21 cellular contexts compared by ENCODE assay signal in the genomic region with DNA sequence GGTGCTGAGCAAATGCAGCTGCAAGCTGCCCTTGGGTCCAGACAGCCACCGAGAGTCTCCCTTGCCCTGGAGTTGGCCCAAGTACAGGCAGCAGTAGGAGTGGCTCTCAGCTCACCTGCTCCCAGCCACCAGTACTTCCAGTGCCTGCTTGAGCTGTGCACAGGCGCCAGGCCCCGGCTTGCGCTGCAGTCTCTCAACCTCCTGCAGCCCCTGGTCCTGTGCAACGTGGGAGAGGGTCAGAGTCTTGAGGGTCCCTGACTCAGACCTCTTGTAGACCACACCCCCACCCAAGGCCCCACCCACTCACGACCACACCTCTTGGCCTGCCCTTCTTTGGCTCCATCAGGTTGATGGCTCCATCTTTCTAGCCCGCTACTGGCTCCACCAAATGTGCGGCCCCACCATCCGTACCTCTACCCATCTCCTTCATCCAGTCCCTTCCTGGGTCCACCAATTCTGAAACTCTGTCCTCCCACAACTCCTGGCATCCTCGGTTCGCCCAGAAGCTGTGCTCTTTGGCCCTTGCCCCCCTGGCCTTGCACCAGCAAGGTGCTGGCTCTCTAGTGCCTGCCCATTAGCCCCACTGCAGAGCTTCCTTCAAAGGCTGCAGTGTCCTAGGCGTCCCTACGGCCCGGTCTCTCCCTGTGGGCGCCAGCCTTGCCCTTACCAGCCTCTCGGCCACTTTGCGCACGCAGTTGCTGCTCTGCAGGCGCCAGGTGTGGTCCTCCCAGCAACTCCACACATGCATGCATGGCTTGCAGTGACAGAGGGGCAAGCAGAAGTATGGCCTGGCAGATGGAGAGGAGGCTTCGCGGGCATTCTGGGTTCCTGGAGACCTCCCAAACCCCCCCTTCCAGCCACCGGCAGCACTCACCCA. TPM values are rescaled to one million over a fixed set of nuclear protein-coding genes. Genes with fewer than 3 reads are reported as not detected.
DNase-seq lines count a peak whose midpoint lies in the region; ATAC-seq, FAIRE-seq and TF ChIP-seq lines count a peak whose summit lies in the region.
"Had no signal": no experiment of that assay in that cellular context is flagged by ENCODE, and none has a peak within 500 bp of the region (broad histone marks: within the 10 kb centered on the region; RNA-seq: fewer than 3 reads in every experiment).

No MANE protein-coding gene starts in this region.

- H4K91ac ChIP-seq in H1 (replicated peaks; ENCODE audit: insufficient read length, low read length), result no peak overlapping the region

- no peak overlapping the region for H4K8ac ChIP-seq in H1 (ENCODE audit: extremely low read depth, insufficient read depth, low read length)

- H3K79me2 ChIP-seq in H1 (ENCODE audit: control insufficient read depth in 1 of 2, insufficient read depth in 2 of 2, low read length in 2 of 2), result no peaks in the 10 kb centered on the region
- no peaks in the 10 kb centered on the region for H3K79me2 ChIP-seq in MM.1S (ENCODE audit: low read length)

- H3K36me3 ChIP-seq in H7 (replicated peaks; ENCODE audit: control insufficient read depth, insufficient read depth, low read length) (no peaks in the 10 kb centered on the region), H1 (ENCODE audit: control insufficient read depth in 2 of 4, insufficient read depth in 4 of 4, low read length in 3 of 4) (no peaks in the 10 kb centered on the region), stomach (peaks cover 0 to 10% (median 0%) of the 10 kb centered on the region in 4 donors), MM.1S (replicated peaks; ENCODE audit: insufficient read depth, low read length) (no peaks in the 10 kb centered on the region)
- H3K36me3 ChIP-seq: heart right ventricle, right lobe of liver, tibial artery had no signal

- no peak overlapping the region for H2BK12ac ChIP-seq in H1 (ENCODE audit: low read depth, low read length)

- H2BK5ac ChIP-seq in H1 (ENCODE audit: low read depth, low read length), result no peak overlapping the region

- peaks cover 11% of the 10 kb centered on the region; the same call in 1 of the 2 replicates for H3K23me2 ChIP-seq in H1 (ENCODE audit: low read depth, low read length)

- no peak overlapping the region for H3K27ac ChIP-seq in H1 (ENCODE audit: low read depth, low read length)
- H3K27ac ChIP-seq in stomach, result no peak overlapping the region
- H3K27ac ChIP-seq in MM.1S (ENCODE audit: low read length), result no peak overlapping the region
- H3K27ac ChIP-seq: heart right ventricle, HL-60, right lobe of liver, tibial artery had no signal

- WGBS in H1 (ENCODE audit: extremely low coverage in 1 of 2, insufficient coverage in 1 of 2, insufficient read length in 1 of 2, insufficient replicate concordance in 2 of 2, low coverage in 1 of 2, low lambda C conversion rate in 2 of 2, missing lambda C conversion rate in 1 of 2), 2 experiments, result 91% methylated on average over 19 of the region's 22 CpGs; no CpG with 5 or more reads in 1 of the 2 experiments
- WGBS in stomach, 5 donors, result 71 to 79% (median 74%) methylated on average over 17 to 22 of the region's 22 CpGs

- H3K9me3 ChIP-seq in H1 (ENCODE audit: insufficient read depth in 2 of 2, low read depth in 1 of 2, low read length in 1 of 2) (no peaks in the 10 kb centered on the region), stomach (no peaks in the 10 kb centered on the region), MM.1S (replicated peaks; ENCODE audit: insufficient read depth, low read length) (no peaks in the 10 kb centered on the region)
- H3K9me3 ChIP-seq: heart right ventricle, right lobe of liver, tibial artery had no signal

- ATAC-seq in GM18505 (IDR thresholded peaks at IDR 0.05; ENCODE audit: unreplicated experiment), result no peak
- ATAC-seq: heart right ventricle had no signal

- TF ChIP-seq POLR2A in H1 (IDR thresholded peaks at IDR 0.05; ENCODE audit: control extremely low read depth in 1 of 2, low read depth in 2 of 2, low read length in 2 of 2) (no peak), stomach (IDR thresholded peaks at IDR 0.05) (no peak), GM18505 (IDR thresholded peaks at IDR 0.05; ENCODE audit: borderline replicate concordance, extremely low read depth, insufficient read depth, insufficient read length) (no peak)

- H3K4ac ChIP-seq in H1 (replicated peaks; ENCODE audit: insufficient read length, low read depth, low read length), result no peak overlapping the region

- no peak overlapping the region for H3K23ac ChIP-seq in H1 (ENCODE audit: insufficient read length)

- H2AFZ ChIP-seq in H1 (ENCODE audit: low read length) (no peak overlapping the region), MM.1S (ENCODE audit: low read length) (no peak overlapping the region)

- H3K4me3 ChIP-seq in H7 (ENCODE audit: insufficient read depth, low read depth, low read length) (no peak overlapping the region), H1 (ENCODE audit: extremely low read depth in 1 of 4, insufficient read depth in 2 of 4, low read depth in 3 of 4, low read length in 4 of 4) (no peak overlapping the region), stomach (no peak overlapping the region), MM.1S (ENCODE audit: low read length) (no peak overlapping the region)
- H3K4me3 ChIP-seq: heart right ventricle, right lobe of liver, tibial artery had no signal

- 0 out of 2 replicates have a peak overlapping the region, but pooled peaks have one; percentile 53 for H2AK5ac ChIP-seq in H1 (ENCODE audit: low read depth, low read length)

- H2BK15ac ChIP-seq in H1 (ENCODE audit: low read length), result 0 out of 2 replicates have a peak overlapping the region, but pooled peaks have one; percentile 16

- H3K79me1 ChIP-seq in H1 (ENCODE audit: low read depth, low read length), result no peaks in the 10 kb centered on the region

- H4K20me1 ChIP-seq in H1 (replicated peaks in 1 of 2; ENCODE audit: control insufficient read depth in 1 of 2, insufficient read depth in 2 of 2, low read length in 2 of 2), result peaks cover 0 to 2% of the 10 kb centered on the region in 2 experiments
- H4K20me1 ChIP-seq in MM.1S (ENCODE audit: insufficient read depth, low read length), result no peaks in the 10 kb centered on the region

- H3K4me2 ChIP-seq in H1 (ENCODE audit: insufficient read depth in 1 of 2, low read depth in 2 of 2, low read length in 2 of 2) (no peak overlapping the region), MM.1S (ENCODE audit: low read depth, low read length) (no peak overlapping the region)

- no peak overlapping the region for H3K14ac ChIP-seq in H1 (ENCODE audit: insufficient read length)

- peaks cover 48% of the 10 kb centered on the region for H3K27me3 ChIP-seq in H7 (ENCODE audit: control insufficient read depth, insufficient read depth, low read length)
- peaks cover 6 to 46% (median 34%) of the 10 kb centered on the region in 4 experiments for H3K27me3 ChIP-seq in H1 (replicated peaks in 1 of 4; ENCODE audit: control insufficient read depth in 3 of 4, extremely low read depth in 1 of 4, insufficient read depth in 3 of 4, low read length in 3 of 4)
- H3K27me3 ChIP-seq in stomach, result peaks cover 0 to 37% (median 12%) of the 10 kb centered on the region in 3 donors
- peaks cover 8% of the 10 kb centered on the region for H3K27me3 ChIP-seq in MM.1S (replicated peaks; ENCODE audit: insufficient read depth, low read length)
- H3K27me3 ChIP-seq: right lobe of liver had no signal

- H3K18ac ChIP-seq in H1 (ENCODE audit: extremely low read depth, low read length), result no peak overlapping the region

- H4K5ac ChIP-seq in H1 (ENCODE audit: insufficient read length, low read depth, low read length), result no peak overlapping the region

- TF ChIP-seq EP300 in H1 (IDR thresholded peaks at IDR 0.05; ENCODE audit: borderline replicate concordance in 1 of 2, low read depth in 2 of 2, low read length in 2 of 2) (no peak), stomach (IDR thresholded peaks at IDR 0.05) (no peak)

- H3K9ac ChIP-seq in H1 (replicated peaks in 1 of 4; ENCODE audit: extremely low read depth in 1 of 4, low read depth in 3 of 4, low read length in 3 of 4) (no peak overlapping the region), MM.1S (ENCODE audit: low read length) (no peak overlapping the region)

- CTCF ChIA-PET in H1 (lab: Charles Lee; ENCODE audit: partially characterized antibody), result interaction anchor here (0.7 to 2.5 kb wide), 3 partner anchors 15 to 39 kb away, joined by 3 to 10 read pairs (median 3); no protein-coding TSS in a partner anchor

- H3K4me1 ChIP-seq in H1 (replicated peaks in 1 of 4; ENCODE audit: control insufficient read depth in 3 of 4, insufficient read depth in 4 of 4, low read length in 3 of 4) (peaks cover 0 to 14% (median 7%) of the 10 kb centered on the region in 4 experiments; a peak in 4 of 7 replicates), stomach (peaks cover 17 to 28% (median 23%) of the 10 kb centered on the region in 4 donors), MM.1S (ENCODE audit: low read length) (peaks cover 6% of the 10 kb centered on the region)

- DNase-seq in H7 (peak; percentile 65), NCI-H510A (lab: John Stamatoyannopoulos, UW) (peak; percentile 19), H1 (ENCODE audit: low read depth in 1 of 2, low spot score in 2 of 2) (no peak), stomach (peak; percentile 60), nucleus accumbens (lab: John Stamatoyannopoulos, UW) (no peak), MM.1S (no peak)
- DNase-seq: activated CD4-positive, CD25-positive, alpha-beta regulatory T cell treated with anti-CD3 and anti-CD28 coated beads, Interleukin-2, amount 50 U/mL, for 72 hours; activated CD8-positive, alpha-beta memory T cell treated with anti-CD3 and anti-CD28 coated beads for 24 hours; activated naive CD8-positive, alpha-beta T cell treated with anti-CD3 and anti-CD28 coated beads, Interleukin-2, amount 10 ng/mL, durations not matched to agents 7 days and 5 days; heart right ventricle; immature natural killer cell; NCI-H1105 treated with DMSO at 0.1 percent for 48 hours; NK-92 treated with Interleukin-12 subunit alpha and Interleukin-12 subunit beta, amount 100 ng/mL, for 24 hours; stimulated activated naive CD4-positive, alpha-beta T cell; T1000 had no signal

- TF ChIP-seq RAD21 in H1 (IDR thresholded peaks at IDR 0.05 in 1 of 2, conservative IDR thresholded peaks at IDR 0.05 in 1 of 2; ENCODE audit: low read depth in 2 of 2, low read length in 2 of 2), result no peak

- intact Hi-C loops in stomach (cut with DNase I; ENCODE audit: low total_unique reads), result no loop called here

- no peaks in the 10 kb centered on the region for H3K9me2 ChIP-seq in MM.1S (replicated peaks; ENCODE audit: insufficient read depth, low read length)

- POLR2A ChIA-PET in H1 (lab: Charles Lee; ENCODE audit: partially characterized antibody), result interaction anchor here (0.6 to 1.9 kb wide), 6 partner anchors 10 to 355 kb away, joined by 3 to 5 read pairs (median 3); a partner anchor contains a TSS

- H3F3A ChIP-seq in MM.1S (ENCODE audit: insufficient read depth, low read length), result no peaks in the 10 kb centered on the region

- TF ChIP-seq CTCF in H1 (IDR thresholded peaks at IDR 0.05; ENCODE audit: control extremely low read depth in 1 of 3, insufficient read depth in 1 of 3, low read depth in 1 of 3, low read length in 3 of 3) (no peak), stomach (IDR thresholded peaks at IDR 0.05) (no peak), MM.1S (IDR thresholded peaks at IDR 0.05; ENCODE audit: low read length) (no peak)

- no peak for FAIRE-seq in H1 (lab: Jason Lieb, UNC)
- FAIRE-seq: colon, RCC 7860 had no signal

- 0 out of 2 replicates have a peak overlapping the region, but pooled peaks have one; percentile 48 for H2BK20ac ChIP-seq in H1 (ENCODE audit: low read length)

- no peak overlapping the region for H3K56ac ChIP-seq in H1 (replicated peaks; ENCODE audit: insufficient read length, low read depth, low read length)

- H2BK120ac ChIP-seq in H1 (replicated peaks; ENCODE audit: low read depth, low read length), result no peak overlapping the region

RNA-seq across cellular contexts. Expression of a gene that starts 16.5 kb away (rescaled TPM):
- total RNA-seq in H7 (2014; rRNA removed; shearing (Covaris generic)), result 6.1 and 8.0 TPM in 2 replicates
- 1.5 and 2.4 TPM in 2 replicates for total RNA-seq in H1 (2021; fragmentation: NEBNext Ultra II Directional; extraction: Animal tissue kit (Norgen Biotek cat#: 25700))
- polyA plus RNA-seq in H1 (2011; rRNA removed) (6.0 and 8.9 TPM in 2 replicates), stomach (10 to 100 TPM in 1 of 3 donors, 1 to 10 TPM in 2; 2.9 to 10.5 (median 3.9) TPM)
- polyA plus RNA-seq in H1 (2011; cell fraction: cytosol; rRNA removed), result 5.8 TPM
- polyA plus RNA-seq in H1 (2011; cell fraction: nucleus; rRNA removed), result 16.4 TPM
- polyA plus RNA-seq in H1 (2012, experiment 1 of 2), result 2.2 to 6.2 TPM (median 4.0 TPM) in 4 replicates
- 5.5 TPM for polyA plus RNA-seq in H1 (2012, experiment 2 of 2)
- polyA plus RNA-seq in H1 (2013, experiment 1 of 2), result 5.0 TPM
- polyA plus RNA-seq in H1 (2013, experiment 2 of 2), result 3.8 TPM
- polyA minus RNA-seq in H1 (2011; rRNA and poly(A)+ RNA removed), result 1.6 and 2.1 TPM in 2 replicates
- not detected for polyA minus RNA-seq in H1 (2011; cell fraction: cytosol; rRNA and poly(A)+ RNA removed)
- polyA minus RNA-seq in H1 (2011; cell fraction: nucleus; rRNA and poly(A)+ RNA removed), result 6.1 TPM
- 10 to 100 TPM in 1 of 5 donors, 1 to 10 TPM in 1, not detected in 3; 3.5 to 39.7 TPM for total RNA-seq in stomach

RNA-seq across cellular contexts. Expression of a gene that starts 57.3 kb away (rescaled TPM):
- total RNA-seq in H7 (2014; rRNA removed; shearing (Covaris generic)), result 191 and 213 TPM in 2 replicates
- 174 and 178 TPM in 2 replicates for total RNA-seq in H1 (2021; fragmentation: NEBNext Ultra II Directional; extraction: Animal tissue kit (Norgen Biotek cat#: 25700))
- 341 and 364 TPM in 2 replicates for polyA plus RNA-seq in H1 (2011; rRNA removed)
- 363 TPM for polyA plus RNA-seq in H1 (2011; cell fraction: cytosol; rRNA removed)
- polyA plus RNA-seq in H1 (2011; cell fraction: nucleus; rRNA removed), result 409 TPM
- polyA plus RNA-seq in H1 (2012, experiment 1 of 2), result 277 to 371 TPM (median 349 TPM) in 4 replicates
- 315 TPM for polyA plus RNA-seq in H1 (2012, experiment 2 of 2)
- 143 TPM for polyA plus RNA-seq in H1 (2013, experiment 1 of 2)
- polyA plus RNA-seq in H1 (2013, experiment 2 of 2), result 146 TPM
- polyA minus RNA-seq in H1 (2011; rRNA and poly(A)+ RNA removed), result 335 and 380 TPM in 2 replicates
- polyA minus RNA-seq in H1 (2011; cell fraction: cytosol; rRNA and poly(A)+ RNA removed), result 83.5 TPM
- 96.6 TPM for polyA minus RNA-seq in H1 (2011; cell fraction: nucleus; rRNA and poly(A)+ RNA removed)
- 100 to 1,000 TPM in 4 of 5 donors, 10 to 100 TPM in 1; 32.1 to 302 (median 241) TPM for total RNA-seq in stomach
- 100 to 1,000 TPM; 194 to 227 (median 213) TPM for polyA plus RNA-seq in stomach

Comparison
In these comparisons a context has a peak if more than half of its experiments do, and no peak if none do; other contexts are left out.
1. DNase-seq: peak in H7 (single experiment), NCI-H510A (single experiment) and stomach (single experiment); none in H1 (0 of 2), nucleus accumbens (0 of 56) and MM.1S (single experiment).